18 cellular contexts compared by ENCODE assay signal in the genomic region with DNA sequence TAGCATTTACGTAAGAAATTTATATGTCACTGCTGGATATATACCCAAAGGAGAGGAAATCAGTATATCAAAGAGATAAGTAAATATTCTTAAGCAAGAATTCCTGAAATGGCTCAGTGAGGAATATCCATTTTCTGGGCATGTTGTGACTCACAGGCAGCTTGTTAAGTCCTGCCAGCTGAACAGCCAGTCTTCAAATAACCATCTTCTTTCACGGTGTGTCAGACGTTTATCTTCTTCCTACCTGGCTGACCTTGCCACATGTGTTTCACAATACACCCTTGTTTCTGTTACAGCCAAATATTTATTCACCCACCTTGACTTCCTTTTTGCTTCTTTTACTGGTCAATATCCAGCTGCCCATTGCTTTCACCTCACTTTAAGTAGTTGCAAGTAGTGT.
DNase-seq lines count a peak whose midpoint lies in the region; ATAC-seq and TF ChIP-seq lines count a peak whose summit lies in the region.
"Had no signal": no experiment of that assay in that cellular context is flagged by ENCODE, and none has a peak within 500 bp of the region (broad histone marks: within the 10 kb centered on the region; RNA-seq: fewer than 3 reads in every experiment).

No MANE protein-coding gene starts in this region.

- TF ChIP-seq POLR2A in prostate gland (IDR thresholded peaks at IDR 0.05) (no peak), stomach (IDR thresholded peaks at IDR 0.05) (no peak)

- intact Hi-C loops in prostate gland (cut with DNase I): no loop called here
- intact Hi-C loops in stomach (cut with DNase I; ENCODE audit: low total_unique reads): no loop called here

- H3K4me1 ChIP-seq in prostate gland (replicated peaks) (no peaks in the 10 kb centered on the region), stomach (peaks cover 0 to 7% (median 3%) of the 10 kb centered on the region in 4 donors)
- H3K4me1 ChIP-seq: body of pancreas, esophagus muscularis mucosa, HAP-1 had no signal

- no peak for TF ChIP-seq CTCF in prostate gland (IDR thresholded peaks at IDR 0.05)
- no peak for TF ChIP-seq CTCF in stomach (IDR thresholded peaks at IDR 0.05)

- 39% methylated on average over 3 of the region's 3 CpGs for WGBS in prostate gland
- WGBS in stomach, 5 donors: 26 to 47% (median 31%) methylated on average over 3 of the region's 3 CpGs

- TF ChIP-seq EP300 in stomach (IDR thresholded peaks at IDR 0.05): no peak

- H3K4me3 ChIP-seq in prostate gland (no peak overlapping the region), stomach (no peak overlapping the region)
- H3K4me3 ChIP-seq: body of pancreas, esophagus muscularis mucosa, HAP-1, neural progenitor cell had no signal

- ATAC-seq in GM21423 (IDR thresholded peaks at IDR 0.05; ENCODE audit: unreplicated experiment): no peak
- ATAC-seq: activated naive CD4-positive, alpha-beta T cell treated with anti-CD3 and anti-CD28 coated beads, Interleukin-2, amount 50 U/mL, for 72 hours; body of pancreas; T-cell had no signal

- DNase-seq in NCI-H2227 treated with DMSO at 0.1 percent for 48 hours (lab: John Stamatoyannopoulos, UW) (peak; percentile 20), NCI-H2227 (lab: John Stamatoyannopoulos, UW; ENCODE audit: unreplicated experiment) (no peak), NCI-H748 treated with DMSO at 0.1 percent for 48 hours (lab: John Stamatoyannopoulos, UW) (peak; percentile 74), epithelial cell of prostate (ENCODE audit: low read depth, low spot score) (peak; percentile 87), prostate gland (ENCODE audit: low spot score) (peak; percentile 74), NCI-H82 treated with DMSO at 0.1 percent for 48 hours (lab: John Stamatoyannopoulos, UW; ENCODE audit: unreplicated experiment) (no peak), stomach (no peak)
- DNase-seq: activated CD4-positive, alpha-beta T cell treated with anti-CD3 and anti-CD28 coated beads, Interleukin-2, amount 50 U/mL, for 4 hours; body of pancreas; dermis blood vessel endothelial cell; NCI-H187 treated with DMSO at 0.1 percent for 48 hours; retina; T-cell had no signal

- H3K27me3 ChIP-seq in prostate gland (replicated peaks; ENCODE audit: insufficient read depth): no peaks in the 10 kb centered on the region
- no peaks in the 10 kb centered on the region for H3K27me3 ChIP-seq in stomach
- H3K27me3 ChIP-seq: body of pancreas, esophagus muscularis mucosa, neural progenitor cell had no signal

- H3K27ac ChIP-seq in epithelial cell of prostate (peak overlapping the region; percentile 28), prostate gland (no peak overlapping the region), stomach (no peak overlapping the region)
- H3K27ac ChIP-seq: body of pancreas, esophagus muscularis mucosa, neural progenitor cell had no signal

- H3K9me3 ChIP-seq in prostate gland: no peaks in the 10 kb centered on the region
- no peaks in the 10 kb centered on the region for H3K9me3 ChIP-seq in stomach
- H3K9me3 ChIP-seq: body of pancreas, esophagus muscularis mucosa, HAP-1 had no signal

- H3K36me3 ChIP-seq in prostate gland (no peaks in the 10 kb centered on the region), stomach (no peaks in the 10 kb centered on the region)
- H3K36me3 ChIP-seq: esophagus muscularis mucosa, HAP-1, neural progenitor cell had no signal

Comparison
In these comparisons a context has a peak if more than half of its experiments do, and no peak if none do; other contexts are left out.
1. DNase-seq: peak in NCI-H2227 treated with DMSO at 0.1 percent for 48 hours (single experiment), NCI-H748 treated with DMSO at 0.1 percent for 48 hours (single experiment), epithelial cell of prostate (single experiment) and prostate gland (single experiment); none in NCI-H2227 (single experiment), NCI-H82 treated with DMSO at 0.1 percent for 48 hours (single experiment) and stomach (single experiment).